In the genomic region with DNA sequence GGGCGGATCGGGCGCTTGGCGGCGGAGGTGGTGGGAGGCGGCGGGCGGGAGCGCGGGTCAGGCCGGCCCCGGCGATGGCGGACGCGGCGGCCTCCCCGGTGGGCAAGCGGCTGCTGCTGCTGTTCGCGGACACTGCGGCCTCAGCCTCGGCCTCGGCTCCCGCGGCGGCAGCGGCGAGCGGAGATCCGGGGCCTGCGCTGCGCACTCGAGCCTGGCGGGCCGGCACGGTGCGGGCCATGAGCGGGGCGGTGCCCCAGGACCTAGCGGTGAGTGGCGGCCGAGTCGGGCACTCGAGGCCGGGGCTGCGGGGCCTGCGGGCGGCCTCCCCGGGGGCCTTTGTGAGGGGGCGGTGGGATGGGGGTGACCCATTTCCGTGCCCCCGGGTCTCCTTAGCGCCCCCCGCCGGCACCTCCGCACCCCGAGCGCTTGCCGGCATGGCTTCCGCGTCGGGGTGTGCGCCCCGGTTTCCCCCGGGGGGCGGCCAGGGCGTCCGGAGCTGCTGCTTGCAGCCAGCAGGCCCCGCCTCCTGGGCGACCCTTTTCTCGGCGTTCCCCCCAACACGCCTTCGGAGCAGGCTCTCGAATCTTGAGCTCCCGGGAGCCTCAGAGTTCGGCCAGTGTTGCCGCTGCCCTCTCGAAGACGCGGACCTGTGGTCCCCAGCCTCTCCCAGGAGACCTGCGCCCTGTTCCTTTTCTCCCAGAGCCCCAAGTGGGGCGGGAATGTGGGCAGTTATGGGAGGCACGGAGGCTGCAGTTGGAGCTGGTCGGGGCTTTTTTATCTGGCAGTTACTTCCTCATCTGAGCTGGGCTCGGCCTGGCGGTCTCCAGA, we compare ENCODE assay signal across 8 cellular contexts. TPM values are rescaled to one million over a fixed set of nuclear protein-coding genes. Genes with fewer than 3 reads are reported as not detected.
A peak's percentile ranks its signal among the peaks of the same experiment; 100 is the strongest.
DNase-seq lines count a peak whose midpoint lies in the region; ATAC-seq and TF ChIP-seq lines count a peak whose summit lies in the region.

No MANE protein-coding gene starts in this region.

- H3K27ac ChIP-seq in H9 (ENCODE audit: insufficient read length, low read depth, low read length) (no peak overlapping the region), MM.1S (ENCODE audit: low read length) (peak overlapping the region; percentile 68; the same call in 1 of the 2 replicates)

- H3K23ac ChIP-seq in H9 (ENCODE audit: insufficient read length, low read depth, low read length), result no peak overlapping the region

- TF ChIP-seq CTCF in GM12873 (IDR thresholded peaks at IDR 0.05; ENCODE audit: insufficient read depth, low read depth, low read length, missing control alignments) (peak; percentile 46), H9 (conservative IDR thresholded peaks at IDR 0.05) (peak; percentile 44), MM.1S (IDR thresholded peaks at IDR 0.05; ENCODE audit: low read length) (peak; percentile 40)

- H4K20me1 ChIP-seq in H9 (ENCODE audit: control insufficient read depth, insufficient read depth, insufficient read length), result no peaks in the 10 kb centered on the region
- H4K20me1 ChIP-seq in MM.1S (ENCODE audit: insufficient read depth, low read length), result peaks cover 6% of the 10 kb centered on the region

- H3K9me3 Mint-ChIP-seq in H9, result peaks cover 0 to 4% of the 10 kb centered on the region in 2 experiments; a peak in 1 of 5 replicates

- H3K36me3 Mint-ChIP-seq in H9 (ENCODE audit: insufficient read depth in 1 of 3, low read depth in 3 of 3), result peaks cover 6 to 32% (median 19%) of the 10 kb centered on the region in 3 experiments

- H3K14ac ChIP-seq in H9 (ENCODE audit: insufficient read depth, low read length), result peak overlapping the region; percentile 74

- H3K4me3 Mint-ChIP-seq in H9, result peak overlapping the region; percentile 88 to 98

- H3K27me3 Mint-ChIP-seq in H9 (ENCODE audit: low read depth), result no peaks in the 10 kb centered on the region

- H2BK120ac ChIP-seq in H9 (ENCODE audit: low read depth, low read length, poor library complexity, severe bottlenecking), result no peak overlapping the region

- intact Hi-C loops in left colon (cut with DNase I, micrococcal nuclease), result no loop called here

- no peak overlapping the region for H2BK5ac ChIP-seq in H9 (ENCODE audit: insufficient read length, low read length)

- no CpG with 5 or more reads among the region's 88 CpGs for WGBS in H9 (ENCODE audit: extremely low coverage, insufficient read length, low lambda C conversion rate)

- no peaks in the 10 kb centered on the region for H3K27me3 ChIP-seq in H9 (ENCODE audit: insufficient read depth, low read length)
- no peaks in the 10 kb centered on the region for H3K27me3 ChIP-seq in MM.1S (replicated peaks; ENCODE audit: insufficient read depth, low read length)

- no peaks in the 10 kb centered on the region for H3K79me1 ChIP-seq in H9 (ENCODE audit: insufficient read depth, low read depth, low read length, poor library complexity, severe bottlenecking)

- no peak overlapping the region for H2BK20ac ChIP-seq in H9 (ENCODE audit: low read depth, low read length, poor library complexity, severe bottlenecking)

- H3T11ph ChIP-seq in H9 (ENCODE audit: low read length), result no peak overlapping the region

- H3K9ac ChIP-seq in H9 (ENCODE audit: extremely low read depth, insufficient read length, low read length) (peak overlapping the region; percentile 79), MM.1S (ENCODE audit: low read length) (peak overlapping the region; percentile 93)

- H4K91ac ChIP-seq in H9 (ENCODE audit: insufficient read length, low read depth, low read length), result no peak overlapping the region

- peaks cover 24 to 28% of the 10 kb centered on the region in 2 experiments for H3K4me1 Mint-ChIP-seq in H9

- H4K5ac ChIP-seq in H9 (ENCODE audit: insufficient read length, low read depth, low read length), result no peak overlapping the region

- H3K9me3 ChIP-seq in H9 (ENCODE audit: control insufficient read depth, low read depth, low read length) (no peaks in the 10 kb centered on the region), MM.1S (replicated peaks; ENCODE audit: insufficient read depth, low read length) (no peaks in the 10 kb centered on the region)

- peak overlapping the region; percentile 97 for H3K4me3 ChIP-seq in MM.1S (ENCODE audit: low read length)

- peak overlapping the region; percentile 29 for H3K18ac ChIP-seq in H9 (ENCODE audit: insufficient read length, low read depth, low read length)

- H2AK5ac ChIP-seq in H9 (ENCODE audit: insufficient read length, low read length), result no peak overlapping the region

- H2BK15ac ChIP-seq in H9 (ENCODE audit: low read depth, low read length), result no peak overlapping the region

- H3K4ac ChIP-seq in H9 (ENCODE audit: low read depth, low read length), result no peak overlapping the region

- H3K56ac ChIP-seq in H9 (ENCODE audit: insufficient read length, low read depth, low read length), result no peak overlapping the region

- H3K79me2 ChIP-seq in H9 (ENCODE audit: insufficient read depth, low read length), result peaks cover 23% of the 10 kb centered on the region; the same call in 1 of the 2 replicates
- peaks cover 52% of the 10 kb centered on the region for H3K79me2 ChIP-seq in MM.1S (ENCODE audit: low read length)

- no peak overlapping the region for H2BK12ac ChIP-seq in H9 (ENCODE audit: insufficient read length, low read depth, low read length)

- peak overlapping the region; percentile 88 for H3K4me2 ChIP-seq in H9 (ENCODE audit: insufficient read depth, insufficient read length, low read length)
- peak overlapping the region; percentile 85 for H3K4me2 ChIP-seq in MM.1S (ENCODE audit: low read depth, low read length)

- peak overlapping the region; percentile 93 to 99 (median 98) for H3K27ac Mint-ChIP-seq in H9

- no peaks in the 10 kb centered on the region for H3K36me3 ChIP-seq in MM.1S (replicated peaks; ENCODE audit: insufficient read depth, low read length)

- peaks cover 10% of the 10 kb centered on the region for H3F3A ChIP-seq in MM.1S (ENCODE audit: insufficient read depth, low read length)

- no peak overlapping the region for H2AFZ ChIP-seq in H9 (ENCODE audit: low read length)
- H2AFZ ChIP-seq in MM.1S (ENCODE audit: low read length), result peak overlapping the region; percentile 76

- peak; percentile 76 for ATAC-seq in left colon

- H3K23me2 ChIP-seq in H9 (ENCODE audit: insufficient read length, low read depth, low read length, poor library complexity, severe bottlenecking), result peaks cover 9% of the 10 kb centered on the region

- H3K4me1 ChIP-seq in H9 (ENCODE audit: insufficient read depth, low read length), result peaks cover 6% of the 10 kb centered on the region
- peaks cover 17% of the 10 kb centered on the region; the same call in 1 of the 2 replicates for H3K4me1 ChIP-seq in MM.1S (ENCODE audit: low read length)

- DNase-seq in H9 (peak; percentile 62), MM.1S (peak; percentile 58), cerebellar cortex (ENCODE audit: low spot score) (peak; percentile 68), left colon (peak; percentile 62 to 77), amniotic stem cell (lab: John Stamatoyannopoulos, UW) (no peak)
- DNase-seq in activated CD4-positive, CD25-positive, alpha-beta regulatory T cell (lab: John Stamatoyannopoulos, UW), result peak; percentile 41 to 69 (median 54)
- peak; percentile 74 for DNase-seq in stimulated activated CD4-positive, alpha-beta T cell treated with anti-CD3 and anti-CD28 coated beads, Interleukin-2, amount 100 ng/mL, for 24 hours

- H4K8ac ChIP-seq in H9 (replicated peaks; ENCODE audit: insufficient read length, low read depth, low read length), result no peak overlapping the region

- H3K9me2 ChIP-seq in MM.1S (replicated peaks; ENCODE audit: insufficient read depth, low read length), result no peaks in the 10 kb centered on the region

RNA-seq across cellular contexts. Expression of a gene that starts 0.5 kb away (rescaled TPM):
- total RNA-seq in H9 (2021) (77.8 and 89.2 TPM in 2 replicates), left colon (10 to 100 TPM; 62.4 to 63.2 TPM)

RNA-seq across cellular contexts. Expression of a gene that starts 14.9 kb away (rescaled TPM):
- total RNA-seq in H9 (2021), result 59.6 and 61.9 TPM in 2 replicates
- 10 to 100 TPM in 1 of 2 donors, 1 to 10 TPM in 1; 9.2 to 15.4 TPM for total RNA-seq in left colon

RNA-seq across cellular contexts. Expression of a gene that starts 21.3 kb away (rescaled TPM):
- total RNA-seq in H9 (2021) (19.9 and 22.8 TPM in 2 replicates), left colon (1 to 10 TPM; 1.3 to 2.4 TPM)
